17 cellular contexts compared by ENCODE assay signal in genomic region chr17:82408938-82409318, GRCh38. TPM values are rescaled to one million over a fixed set of nuclear protein-coding genes. Genes with fewer than 3 reads are reported as not detected.
A peak's percentile ranks its signal among the peaks of the same experiment; 100 is the strongest.
DNase-seq lines count a peak whose midpoint lies in the region; ATAC-seq and TF ChIP-seq lines count a peak whose summit lies in the region.
"Had no signal": no experiment of that assay in that cellular context is flagged by ENCODE, and none has a peak within 500 bp of the region (broad histone marks: within the 10 kb centered on the region; RNA-seq: fewer than 3 reads in every experiment).

No MANE protein-coding gene starts in this region.

- H3F3A ChIP-seq in GM23338 (replicated peaks; ENCODE audit: low read depth), result no peaks in the 10 kb centered on the region

- H3K27me3 ChIP-seq in RWPE2 (ENCODE audit: insufficient read depth, poor library complexity, severe bottlenecking), result no peaks in the 10 kb centered on the region
- no peaks in the 10 kb centered on the region for H3K27me3 ChIP-seq in SJSA1 (replicated peaks)
- no peaks in the 10 kb centered on the region for H3K27me3 ChIP-seq in mesenchymal stem cell (ENCODE audit: control insufficient read depth in 1 of 2, insufficient read depth in 1 of 2, low read length in 2 of 2)
- H3K27me3 ChIP-seq in trophoblast cell (ENCODE audit: insufficient read depth, low read length), result no peaks in the 10 kb centered on the region
- no peaks in the 10 kb centered on the region for H3K27me3 ChIP-seq in GM23338 (ENCODE audit: insufficient read depth)

- 94% methylated on average over 21 of the region's 21 CpGs for WGBS in mesenchymal stem cell
- WGBS in trophoblast cell (ENCODE audit: extremely low coverage, insufficient coverage, insufficient read length), result no CpG with 5 or more reads among the region's 21 CpGs

- no peaks in the 10 kb centered on the region for H3K36me3 Mint-ChIP-seq in GM23338 (ENCODE audit: low read depth)

- H3K14ac ChIP-seq in mesenchymal stem cell (ENCODE audit: low read length in 2 of 2) (no peak overlapping the region), trophoblast cell (ENCODE audit: low read length) (no peak overlapping the region)

- H3K79me2 ChIP-seq in trophoblast cell (ENCODE audit: control insufficient read depth, insufficient read depth, low read length, poor library complexity), result no peaks in the 10 kb centered on the region
- no peaks in the 10 kb centered on the region for H3K79me2 ChIP-seq in GM23338 (replicated peaks; ENCODE audit: insufficient read depth)

- H3K79me1 ChIP-seq in mesenchymal stem cell (replicated peaks; ENCODE audit: low read length, poor library complexity, severe bottlenecking) (peaks cover 18% of the 10 kb centered on the region), trophoblast cell (ENCODE audit: low read length) (no peaks in the 10 kb centered on the region)

- H3K4me1 Mint-ChIP-seq in GM23338, result no peaks in the 10 kb centered on the region; the same call in 2 of the 3 replicates

- H4K12ac ChIP-seq in trophoblast cell (ENCODE audit: low read depth, low read length), result no peak overlapping the region

- H3K23ac ChIP-seq in mesenchymal stem cell (ENCODE audit: low read length in 2 of 2), result no peak overlapping the region
- H3K23ac ChIP-seq in trophoblast cell (ENCODE audit: low read length), result no peak overlapping the region

- H2AK5ac ChIP-seq in mesenchymal stem cell (ENCODE audit: low read length, severe bottlenecking) (peak overlapping the region; percentile 17), trophoblast cell (ENCODE audit: low read length) (no peak overlapping the region)

- H2BK5ac ChIP-seq in mesenchymal stem cell (ENCODE audit: low read depth, low read length, poor library complexity, severe bottlenecking) (no peak overlapping the region), trophoblast cell (ENCODE audit: low read depth, low read length, poor library complexity) (no peak overlapping the region)

- H3K9me3 Mint-ChIP-seq in GM23338, result no peaks in the 10 kb centered on the region; the same call in 2 of the 3 replicates
- H3K9me3 Mint-ChIP-seq: CD4-positive, alpha-beta T cell; IgD-negative memory B cell had no signal

- H4K91ac ChIP-seq in mesenchymal stem cell (ENCODE audit: low read length) (no peak overlapping the region), trophoblast cell (ENCODE audit: low read depth, low read length) (no peak overlapping the region)

- H3K4me1 ChIP-seq in RWPE2 (ENCODE audit: insufficient read depth, poor library complexity, severe bottlenecking), result no peaks in the 10 kb centered on the region
- H3K4me1 ChIP-seq in SJSA1 (replicated peaks), result peaks cover 67% of the 10 kb centered on the region
- peaks cover 46% of the 10 kb centered on the region for H3K4me1 ChIP-seq in mesenchymal stem cell (ENCODE audit: control insufficient read depth, insufficient read depth, low read depth, low read length)
- H3K4me1 ChIP-seq in trophoblast cell (ENCODE audit: control insufficient read depth in 1 of 2, insufficient read depth in 2 of 2, low read length in 2 of 2), result no peaks in the 10 kb centered on the region
- H3K4me1 ChIP-seq in GM23338 (ENCODE audit: insufficient read depth), result no peaks in the 10 kb centered on the region
- H3K4me1 ChIP-seq: Caco-2, HAP-1 had no signal

- TF ChIP-seq CTCF in RWPE2 (IDR thresholded peaks at IDR 0.05; ENCODE audit: poor library complexity, severe bottlenecking) (no peak), GM23338 (conservative IDR thresholded peaks at IDR 0.05; ENCODE audit: low read depth in 2 of 2) (no peak)

- H3K4me3 Mint-ChIP-seq in GM23338, result no peak overlapping the region
- H3K4me3 Mint-ChIP-seq: CD4-positive, alpha-beta T cell had no signal

- no peak overlapping the region for H2BK15ac ChIP-seq in mesenchymal stem cell (ENCODE audit: low read depth, poor library complexity, severe bottlenecking)

- ATAC-seq in RWPE2 (ENCODE audit: low read depth) (no peak), GM23338 (no peak), HG03354 (IDR thresholded peaks at IDR 0.05; ENCODE audit: poor library complexity, severe bottlenecking, unreplicated experiment) (no peak)

- H3K27ac ChIP-seq in RWPE2 (ENCODE audit: poor library complexity, severe bottlenecking) (no peak overlapping the region), SJSA1 (peak overlapping the region; percentile 82), mesenchymal stem cell (ENCODE audit: low read length, poor library complexity, severe bottlenecking) (no peak overlapping the region), trophoblast cell (ENCODE audit: low read depth, low read length) (no peak overlapping the region), GM23338 (ENCODE audit: low read depth) (no peak overlapping the region)
- H3K27ac ChIP-seq: C4-2B had no signal

- H3K36me3 ChIP-seq in RWPE2 (ENCODE audit: low read depth) (peaks cover 2% of the 10 kb centered on the region; the same call in 1 of the 2 replicates), SJSA1 (peaks cover 31% of the 10 kb centered on the region), mesenchymal stem cell (ENCODE audit: control insufficient read depth in 1 of 2, insufficient read depth in 2 of 2, low read depth in 1 of 2, low read length in 2 of 2) (peaks cover 17 to 33% of the 10 kb centered on the region in 2 experiments), trophoblast cell (ENCODE audit: control insufficient read depth in 1 of 2, insufficient read depth in 2 of 2, low read length in 2 of 2) (peaks cover 0 to 4% of the 10 kb centered on the region in 2 experiments), GM23338 (ENCODE audit: insufficient read depth) (no peaks in the 10 kb centered on the region)
- H3K36me3 ChIP-seq: HAP-1 had no signal

- no peak overlapping the region for H4K8ac ChIP-seq in mesenchymal stem cell (ENCODE audit: low read length)
- no peak overlapping the region for H4K8ac ChIP-seq in trophoblast cell (ENCODE audit: low read depth, low read length)

- H3K9me3 ChIP-seq in RWPE2 (ENCODE audit: severe bottlenecking), result no peaks in the 10 kb centered on the region
- no peaks in the 10 kb centered on the region for H3K9me3 ChIP-seq in SJSA1 (replicated peaks)
- H3K9me3 ChIP-seq in mesenchymal stem cell (ENCODE audit: control insufficient read depth, low read length), result no peaks in the 10 kb centered on the region
- no peaks in the 10 kb centered on the region for H3K9me3 ChIP-seq in trophoblast cell (ENCODE audit: insufficient read depth, low read depth, low read length)
- H3K9me3 ChIP-seq: Caco-2, HAP-1 had no signal

- H3K4me3 ChIP-seq in RWPE2 (ENCODE audit: severe bottlenecking) (no peak overlapping the region), SJSA1 (no peak overlapping the region), mesenchymal stem cell (ENCODE audit: insufficient read depth in 1 of 2, low read depth in 1 of 2, low read length in 2 of 2) (no peak overlapping the region), trophoblast cell (ENCODE audit: low read depth, low read length) (peak overlapping the region; percentile 18), GM23338 (no peak overlapping the region)
- H3K4me3 ChIP-seq: HAP-1 had no signal

- peaks cover under 1% of the 10 kb centered on the region for H4K20me1 ChIP-seq in GM23338 (replicated peaks; ENCODE audit: insufficient read depth)

- H3K9me2 ChIP-seq in GM23338 (ENCODE audit: insufficient read depth), result no peaks in the 10 kb centered on the region

- no peak overlapping the region for H3K27ac Mint-ChIP-seq in GM23338
- H3K27ac Mint-ChIP-seq: CD4-positive, alpha-beta T cell had no signal

- H3K27me3 Mint-ChIP-seq in GM23338 (ENCODE audit: insufficient read depth, low read depth, poor library complexity), result peaks cover 4% of the 10 kb centered on the region
- H3K27me3 Mint-ChIP-seq: CD4-positive, alpha-beta T cell; IgD-negative memory B cell had no signal

- H2AFZ ChIP-seq in mesenchymal stem cell (ENCODE audit: low read depth, low read length) (no peak overlapping the region), trophoblast cell (ENCODE audit: insufficient read depth, low read length, poor library complexity) (no peak overlapping the region), GM23338 (no peak overlapping the region)

- H3K4me2 ChIP-seq in mesenchymal stem cell (ENCODE audit: low read length, poor library complexity, severe bottlenecking) (no peak overlapping the region), trophoblast cell (ENCODE audit: low read length) (no peak overlapping the region), GM23338 (no peak overlapping the region)

- no peak overlapping the region for H3K18ac ChIP-seq in mesenchymal stem cell (ENCODE audit: low read depth in 1 of 2, low read length in 2 of 2)
- no peak overlapping the region for H3K18ac ChIP-seq in trophoblast cell (ENCODE audit: low read length)

- H3K4ac ChIP-seq in mesenchymal stem cell (ENCODE audit: low read depth in 1 of 2, low read length in 2 of 2), result no peak overlapping the region
- no peak overlapping the region for H3K4ac ChIP-seq in trophoblast cell (ENCODE audit: low read depth, low read length)

- DNase-seq in RWPE2 (ENCODE audit: low spot score) (peak; percentile 64), SJSA1 (ENCODE audit: low read depth in 1 of 2, low spot score in 2 of 2) (no peak), mesenchymal stem cell (no peak), trophoblast cell (no peak), GM23338 (ENCODE audit: low spot score) (no peak), kidney tubule cell (ENCODE audit: low spot score) (no peak), middle frontal gyrus (ENCODE audit: extremely low spot score, low spot score) (no peak)
- DNase-seq: ACHN; Caco-2; CD4-positive, alpha-beta T cell; KBM-7 had no signal

- H3K9ac ChIP-seq in mesenchymal stem cell (ENCODE audit: low read length) (no peak overlapping the region), trophoblast cell (ENCODE audit: low read length) (peak overlapping the region; percentile 37)

- no peak overlapping the region for H2BK12ac ChIP-seq in mesenchymal stem cell (ENCODE audit: low read length in 2 of 2)
- no peak overlapping the region for H2BK12ac ChIP-seq in trophoblast cell (ENCODE audit: low read length)

- H2BK120ac ChIP-seq in mesenchymal stem cell (ENCODE audit: low read depth, low read length) (no peak overlapping the region), trophoblast cell (ENCODE audit: insufficient read depth, low read length, poor library complexity) (no peak overlapping the region)

RNA-seq across cellular contexts. Expression of gene HEXD, which starts 9.2 kb away (rescaled TPM):
- total RNA-seq in SJSA1 (2014; rRNA removed; shearing (Covaris generic)), result 16.3 and 21.7 TPM in 2 replicates
- 6.2 TPM for polyA plus RNA-seq in mesenchymal stem cell (2013, experiment 1 of 2)
- polyA plus RNA-seq in mesenchymal stem cell (2013, experiment 2 of 2), result 5.8 TPM
- polyA plus RNA-seq in trophoblast cell (2013), result 6.9 and 8.1 TPM in 2 replicates
- total RNA-seq in GM23338 (2014; rRNA removed; shearing (Covaris generic)), result 23.1 and 31.1 TPM in 2 replicates
- 11.0 and 11.9 TPM in 2 replicates for polyA plus RNA-seq in GM23338 (2016; fragmentation: Nextera tagmentation; extraction: Ambion mirVana)

RNA-seq across cellular contexts. Expression of gene OGFOD3, which starts 9.5 kb away (rescaled TPM):
- 87.6 and 105 TPM in 2 replicates for total RNA-seq in SJSA1 (2014; rRNA removed; shearing (Covaris generic))
- 15.4 TPM for polyA plus RNA-seq in mesenchymal stem cell (2013, experiment 1 of 2)
- polyA plus RNA-seq in mesenchymal stem cell (2013, experiment 2 of 2), result 16.0 TPM
- 10.2 TPM in 2 replicates for polyA plus RNA-seq in trophoblast cell (2013)
- 24.6 and 30.8 TPM in 2 replicates for total RNA-seq in GM23338 (2014; rRNA removed; shearing (Covaris generic))
- 9.6 and 10.6 TPM in 2 replicates for polyA plus RNA-seq in GM23338 (2016; fragmentation: Nextera tagmentation; extraction: Ambion mirVana)

RNA-seq across cellular contexts. Expression of gene UTS2R, which starts 37.4 kb away (rescaled TPM):
- 0.18 TPM in 1 of 2 replicates, not detected in the other for total RNA-seq in SJSA1 (2014; rRNA removed; shearing (Covaris generic))
- not detected for polyA plus RNA-seq in mesenchymal stem cell (2013, experiment 1 of 2)
- polyA plus RNA-seq in mesenchymal stem cell (2013, experiment 2 of 2), result not detected
- polyA plus RNA-seq in trophoblast cell (2013), result 0.34 and 0.36 TPM in 2 replicates
- 0.49 and 0.82 TPM in 2 replicates for total RNA-seq in GM23338 (2014; rRNA removed; shearing (Covaris generic))
- not detected in 2 replicates for polyA plus RNA-seq in GM23338 (2016; fragmentation: Nextera tagmentation; extraction: Ambion mirVana)
- total RNA-seq: CD4-positive, alpha-beta T cell; H1 had no signal
- polyA plus RNA-seq: BJ, IgD-negative memory B cell had no signal

RNA-seq across cellular contexts. Expression of gene CYBC1, which starts 41.6 kb away (rescaled TPM):
- 71.4 and 106 TPM in 2 replicates for total RNA-seq in SJSA1 (2014; rRNA removed; shearing (Covaris generic))
- polyA plus RNA-seq in mesenchymal stem cell (2013, experiment 1 of 2), result 40.1 TPM
- 39.0 TPM for polyA plus RNA-seq in mesenchymal stem cell (2013, experiment 2 of 2)
- polyA plus RNA-seq in trophoblast cell (2013), result 38.4 and 38.7 TPM in 2 replicates
- total RNA-seq in GM23338 (2014; rRNA removed; shearing (Covaris generic)), result 61.2 and 72.4 TPM in 2 replicates
- polyA plus RNA-seq in GM23338 (2016; fragmentation: Nextera tagmentation; extraction: Ambion mirVana), result 22.5 and 24.7 TPM in 2 replicates

RNA-seq across cellular contexts. Expression of gene NARF, which starts 49.6 kb away (rescaled TPM):
- 41.6 and 58.5 TPM in 2 replicates for total RNA-seq in SJSA1 (2014; rRNA removed; shearing (Covaris generic))
- 45.9 TPM for polyA plus RNA-seq in mesenchymal stem cell (2013, experiment 1 of 2)
- polyA plus RNA-seq in mesenchymal stem cell (2013, experiment 2 of 2), result 44.2 TPM
- polyA plus RNA-seq in trophoblast cell (2013), result 70.2 and 74.2 TPM in 2 replicates
- 66.1 and 83.8 TPM in 2 replicates for total RNA-seq in GM23338 (2014; rRNA removed; shearing (Covaris generic))
- 67.1 and 69.5 TPM in 2 replicates for polyA plus RNA-seq in GM23338 (2016; fragmentation: Nextera tagmentation; extraction: Ambion mirVana)
